ENCODE assay signal across 21 cellular contexts in genomic region chr14:61451891-61452400, GRCh38.
DNase-seq lines count a peak whose midpoint lies in the region; ATAC-seq, FAIRE-seq and TF ChIP-seq lines count a peak whose summit lies in the region.
"Had no signal": no experiment of that assay in that cellular context is flagged by ENCODE, and none has a peak within 500 bp of the region (broad histone marks: within the 10 kb centered on the region; RNA-seq: fewer than 3 reads in every experiment).

No MANE protein-coding gene starts in this region.

- H2BK12ac ChIP-seq in neuronal stem cell (ENCODE audit: low read length), result no peak overlapping the region

- no peak for DNase-seq in activated T-cell treated with anti-CD3 and anti-CD28 coated beads, Interleukin-2, amount 50 U/mL, for 24 hours
- DNase-seq in activated T-cell treated with anti-CD3 and anti-CD28 coated beads for 4 hours (no peak), T-helper 17 cell (no peak), GM12878 (ENCODE audit: low read depth, low spot score) (no peak), COLO668 (lab: John Stamatoyannopoulos, UW; ENCODE audit: unreplicated experiment) (no peak), posterior cingulate gyrus (no peak), neuronal stem cell (ENCODE audit: low spot score) (no peak)
- no peak for DNase-seq in stimulated activated naive CD8-positive, alpha-beta T cell treated with anti-CD3 and anti-CD28 coated beads, Interleukin-15, amount 100 ng/mL, for 72 hours
- DNase-seq: DMS79 treated with DMSO at 0.1 percent for 48 hours, foreskin keratinocyte, H7, hypothalamus, NCI-H1105 treated with DMSO at 0.1 percent for 48 hours, NCI-H510A treated with DMSO at 0.1 percent for 48 hours, pancreas, SW 1271, uterus had no signal

- no peak overlapping the region for H2AK5ac ChIP-seq in neuronal stem cell (ENCODE audit: low read depth, low read length)

- SMC1A ChIA-PET in GM12878 (lab: Charles Lee; ENCODE audit: uncharacterized antibody, unreplicated experiment), result interaction anchor here (0.7 to 3.5 kb wide), 14 partner anchors 9 to 442 kb away, joined by 3 to 15 read pairs (median 4); no protein-coding TSS in a partner anchor

- no peak overlapping the region for H3K23ac ChIP-seq in neuronal stem cell (ENCODE audit: low read depth, low read length, poor library complexity)

- no peak for TF ChIP-seq POLR2A in GM12878 (IDR thresholded peaks at IDR 0.05; ENCODE audit: low read depth, low read length)

- no peak overlapping the region for H4K91ac ChIP-seq in neuronal stem cell (ENCODE audit: low read depth, low read length, poor library complexity)

- TF ChIP-seq CTCF in GM12878 (IDR thresholded peaks at IDR 0.05 in 2 of 3, conservative IDR thresholded peaks at IDR 0.05 in 1 of 3; ENCODE audit: control insufficient read depth in 2 of 3, extremely low read depth in 1 of 3, insufficient read depth in 1 of 3, low read depth in 3 of 3, low read length in 3 of 3), result no peak

- peaks cover 6% of the 10 kb centered on the region for H3K4me1 ChIP-seq in GM12878 (ENCODE audit: control insufficient read depth, insufficient read depth, low read length)
- peaks cover 0 to 3% of the 10 kb centered on the region in 2 donors for H3K4me1 ChIP-seq in neuronal stem cell (ENCODE audit: control insufficient read depth in 2 of 2, insufficient read depth in 1 of 2, low read depth in 1 of 2, low read length in 2 of 2)
- H3K4me1 ChIP-seq: foreskin keratinocyte, pancreas, uterus had no signal

- no peak overlapping the region for H2BK15ac ChIP-seq in neuronal stem cell (ENCODE audit: low read length)

- CTCF ChIA-PET in GM12878 (lab: Yijun Ruan, JAX), result interaction anchor here (0.6 to 5.4 kb wide), 10 partner anchors 9 to 386 kb away, joined by 3 to 33 read pairs (median 4); no protein-coding TSS in a partner anchor

- H3K27ac Mint-ChIP-seq in activated T-cell treated with anti-CD3 and anti-CD28 coated beads, Interleukin-2, amount 50 U/mL, for 24 hours, result peak overlapping the region; percentile 96
- H3K27ac Mint-ChIP-seq in T-helper 17 cell, result peak overlapping the region; percentile 92
- peak overlapping the region; percentile 96 to 97 for H3K27ac Mint-ChIP-seq in stimulated activated naive CD8-positive, alpha-beta T cell treated with anti-CD3 and anti-CD28 coated beads, Interleukin-15, amount 100 ng/mL, for 72 hours
- H3K27ac Mint-ChIP-seq: dendritic cell treated with granulocyte-macrophage colony-stimulating factor and Interleukin-4, amounts not matched to agents 40 ng/mL and 50 ng/mL, for 4 days had no signal

- H3K4me3 Mint-ChIP-seq in activated T-cell treated with anti-CD3 and anti-CD28 coated beads, Interleukin-2, amount 50 U/mL, for 24 hours, result peak overlapping the region; percentile 70
- H3K4me3 Mint-ChIP-seq in T-helper 17 cell, result peak overlapping the region; percentile 80
- H3K4me3 Mint-ChIP-seq in stimulated activated naive CD8-positive, alpha-beta T cell treated with anti-CD3 and anti-CD28 coated beads, Interleukin-15, amount 100 ng/mL, for 72 hours, result peak overlapping the region; percentile 68 to 82
- H3K4me3 Mint-ChIP-seq: dendritic cell treated with granulocyte-macrophage colony-stimulating factor and Interleukin-4, amounts not matched to agents 40 ng/mL and 50 ng/mL, for 4 days had no signal

- POLR2A ChIA-PET in GM12878 (lab: Charles Lee), result interaction anchor here (0.8 to 0.9 kb wide), 2 partner anchors 73 to 154 kb away, joined by 3 read pairs; no protein-coding TSS in a partner anchor

- ATAC-seq in T-helper 17 cell, result peak; percentile 12
- ATAC-seq in GM12878, result no peak
- peak; percentile 20 for ATAC-seq in stimulated activated naive CD8-positive, alpha-beta T cell treated with anti-CD3 and anti-CD28 coated beads, Interleukin-15, amount 100 ng/mL, for 72 hours
- ATAC-seq: foreskin keratinocyte, pancreas had no signal

- no peaks in the 10 kb centered on the region for H4K20me1 ChIP-seq in GM12878 (ENCODE audit: control insufficient read depth, insufficient read depth)

- no peak overlapping the region for H3K9ac ChIP-seq in GM12878 (ENCODE audit: control insufficient read depth, insufficient read depth, low read length)
- no peak overlapping the region for H3K9ac ChIP-seq in neuronal stem cell (ENCODE audit: low read depth, low read length, poor library complexity)

- H2AFZ ChIP-seq in GM12878 (ENCODE audit: control insufficient read depth, low read depth, low read length) (no peak overlapping the region), neuronal stem cell (ENCODE audit: low read length) (no peak overlapping the region)

- no peaks in the 10 kb centered on the region for H3K9me3 Mint-ChIP-seq in activated T-cell treated with anti-CD3 and anti-CD28 coated beads, Interleukin-2, amount 50 U/mL, for 24 hours
- peaks cover 0 to 7% of the 10 kb centered on the region in 2 donors for H3K9me3 Mint-ChIP-seq in stimulated activated naive CD8-positive, alpha-beta T cell treated with anti-CD3 and anti-CD28 coated beads, Interleukin-15, amount 100 ng/mL, for 72 hours
- H3K9me3 Mint-ChIP-seq: dendritic cell treated with granulocyte-macrophage colony-stimulating factor and Interleukin-4, amounts not matched to agents 40 ng/mL and 50 ng/mL, for 4 days had no signal

- in situ Hi-C loops in GM12878 (cut with MboI), result no loop called here

- no peaks in the 10 kb centered on the region for H3K79me1 ChIP-seq in neuronal stem cell (ENCODE audit: low read depth, low read length)

- H3K4ac ChIP-seq in neuronal stem cell (ENCODE audit: low read length), result no peak overlapping the region

- H3K18ac ChIP-seq in neuronal stem cell (ENCODE audit: low read length), result no peak overlapping the region

- H3K79me2 ChIP-seq in GM12878 (ENCODE audit: control insufficient read depth, insufficient read depth, low read length), result no peaks in the 10 kb centered on the region; the same call in 1 of the 2 replicates

- no peak for TF ChIP-seq EP300 in GM12878 (IDR thresholded peaks at IDR 0.05; ENCODE audit: borderline replicate concordance in 1 of 2, control insufficient read depth in 1 of 2, low read depth in 2 of 2, low read length in 2 of 2)

- no peaks in the 10 kb centered on the region for H3K9me3 ChIP-seq in T-helper 17 cell (ENCODE audit: control insufficient read depth, low read length, poor library complexity, severe bottlenecking)
- no peaks in the 10 kb centered on the region; the same call in 2 of the 3 replicates for H3K9me3 ChIP-seq in GM12878 (replicated peaks; ENCODE audit: control insufficient read depth, insufficient read depth, low read length)
- no peaks in the 10 kb centered on the region for H3K9me3 ChIP-seq in neuronal stem cell (replicated peaks in 1 of 2; ENCODE audit: control insufficient read depth in 2 of 2, insufficient read depth in 1 of 2, low read depth in 1 of 2, low read length in 2 of 2)
- H3K9me3 ChIP-seq: pancreas, uterus had no signal

- H3K4me1 Mint-ChIP-seq in activated T-cell treated with anti-CD3 and anti-CD28 coated beads, Interleukin-2, amount 50 U/mL, for 24 hours (ENCODE audit: low read depth), result peaks cover 98% of the 10 kb centered on the region
- H3K4me1 Mint-ChIP-seq in T-helper 17 cell, result peaks cover 74% of the 10 kb centered on the region
- peaks cover 100% of the 10 kb centered on the region for H3K4me1 Mint-ChIP-seq in stimulated activated naive CD8-positive, alpha-beta T cell treated with anti-CD3 and anti-CD28 coated beads, Interleukin-15, amount 100 ng/mL, for 72 hours

- no peak overlapping the region for H3K4me3 ChIP-seq in GM12878
- H3K4me3 ChIP-seq in neuronal stem cell (ENCODE audit: low read length in 2 of 2), result no peak overlapping the region
- H3K4me3 ChIP-seq: lung, pancreas, uterus had no signal

- H3K27ac ChIP-seq in GM12878 (ENCODE audit: control insufficient read depth, insufficient read depth) (peak overlapping the region; percentile 30), neuronal stem cell (replicated peaks; ENCODE audit: low read length) (no peak overlapping the region)
- H3K27ac ChIP-seq: epithelial cell of prostate, foreskin keratinocyte, pancreas, uterus had no signal

- H3K36me3 ChIP-seq in GM12878 (ENCODE audit: control insufficient read depth in 2 of 2, insufficient read depth in 2 of 2, low read length in 1 of 2) (peaks cover 19 to 21% of the 10 kb centered on the region in 2 experiments), neuronal stem cell (replicated peaks in 1 of 2; ENCODE audit: control insufficient read depth in 2 of 2, insufficient read depth in 2 of 2, low read length in 2 of 2) (no peaks in the 10 kb centered on the region)
- H3K36me3 ChIP-seq: pancreas, uterus had no signal

- H3K27me3 ChIP-seq in GM12878 (replicated peaks in 1 of 2; ENCODE audit: control insufficient read depth in 2 of 2, insufficient read depth in 2 of 2, low read length in 1 of 2) (no peaks in the 10 kb centered on the region), neuronal stem cell (ENCODE audit: control insufficient read depth in 3 of 3, insufficient read depth in 3 of 3, low read depth in 1 of 3, low read length in 3 of 3) (peaks cover 0 to 40% (median 0%) of the 10 kb centered on the region in 3 experiments)
- H3K27me3 ChIP-seq: foreskin keratinocyte, pancreas, uterus had no signal

- RAD21 ChIA-PET in GM12878 (lab: Charles Lee; ENCODE audit: unreplicated experiment), result interaction anchor here (1.0 to 1.2 kb wide), 3 partner anchors 13 to 155 kb away, joined by 3 to 4 read pairs (median 3); no protein-coding TSS in a partner anchor

- H4K8ac ChIP-seq in neuronal stem cell (ENCODE audit: low read depth, low read length), result no peak overlapping the region

- no TSS peak for BruUV-seq in GM12878 (replicated peaks; lab: Mats Ljungman, UMichigan)

- H3K14ac ChIP-seq in neuronal stem cell (ENCODE audit: low read length), result no peak overlapping the region

- intact Hi-C loops in GM12878 (cut with micrococcal nuclease; ENCODE audit: unreplicated experiment) (no loop called here), posterior cingulate gyrus (cut with DNase I) (no loop called here)

- H3K27me3 Mint-ChIP-seq in activated T-cell treated with anti-CD3 and anti-CD28 coated beads, Interleukin-2, amount 50 U/mL, for 24 hours, result no peaks in the 10 kb centered on the region
- no peaks in the 10 kb centered on the region for H3K27me3 Mint-ChIP-seq in T-helper 17 cell
- no peaks in the 10 kb centered on the region for H3K27me3 Mint-ChIP-seq in stimulated activated naive CD8-positive, alpha-beta T cell treated with anti-CD3 and anti-CD28 coated beads, Interleukin-15, amount 100 ng/mL, for 72 hours
- H3K27me3 Mint-ChIP-seq: dendritic cell treated with granulocyte-macrophage colony-stimulating factor and Interleukin-4, amounts not matched to agents 40 ng/mL and 50 ng/mL, for 4 days had no signal

- TF ChIP-seq RAD21 in GM12878 (IDR thresholded peaks at IDR 0.05; ENCODE audit: insufficient read depth, low read depth, low read length), result no peak

- WGBS in GM12878 (ENCODE audit: insufficient coverage, insufficient replicate concordance, low lambda C conversion rate, missing lambda C conversion rate), result 83% methylated on average over 6 of the region's 6 CpGs
- WGBS in neuronal stem cell (ENCODE audit: extremely low coverage in 2 of 2, insufficient read length in 2 of 2, insufficient replicate concordance in 1 of 2), 2 donors, result no CpG with 5 or more reads among the region's 6 CpGs

- no peak overlapping the region for H2BK5ac ChIP-seq in neuronal stem cell (ENCODE audit: low read length)

- H2BK120ac ChIP-seq in neuronal stem cell (ENCODE audit: low read depth, low read length), result no peak overlapping the region

- H3K4me2 ChIP-seq in GM12878 (ENCODE audit: control insufficient read depth, insufficient read depth) (no peak overlapping the region), neuronal stem cell (ENCODE audit: insufficient read depth, low read length, poor library complexity, severe bottlenecking) (no peak overlapping the region)

- no peak for FAIRE-seq in GM12878 (lab: Jason Lieb, UNC)
- FAIRE-seq: keratinocyte, pancreas had no signal

- peaks cover 92% of the 10 kb centered on the region for H3K36me3 Mint-ChIP-seq in activated T-cell treated with anti-CD3 and anti-CD28 coated beads, Interleukin-2, amount 50 U/mL, for 24 hours (ENCODE audit: low read depth)
- peaks cover 18% of the 10 kb centered on the region for H3K36me3 Mint-ChIP-seq in T-helper 17 cell (ENCODE audit: low read depth)
